1 cellular context compared by ENCODE assay signal in the genomic region with DNA sequence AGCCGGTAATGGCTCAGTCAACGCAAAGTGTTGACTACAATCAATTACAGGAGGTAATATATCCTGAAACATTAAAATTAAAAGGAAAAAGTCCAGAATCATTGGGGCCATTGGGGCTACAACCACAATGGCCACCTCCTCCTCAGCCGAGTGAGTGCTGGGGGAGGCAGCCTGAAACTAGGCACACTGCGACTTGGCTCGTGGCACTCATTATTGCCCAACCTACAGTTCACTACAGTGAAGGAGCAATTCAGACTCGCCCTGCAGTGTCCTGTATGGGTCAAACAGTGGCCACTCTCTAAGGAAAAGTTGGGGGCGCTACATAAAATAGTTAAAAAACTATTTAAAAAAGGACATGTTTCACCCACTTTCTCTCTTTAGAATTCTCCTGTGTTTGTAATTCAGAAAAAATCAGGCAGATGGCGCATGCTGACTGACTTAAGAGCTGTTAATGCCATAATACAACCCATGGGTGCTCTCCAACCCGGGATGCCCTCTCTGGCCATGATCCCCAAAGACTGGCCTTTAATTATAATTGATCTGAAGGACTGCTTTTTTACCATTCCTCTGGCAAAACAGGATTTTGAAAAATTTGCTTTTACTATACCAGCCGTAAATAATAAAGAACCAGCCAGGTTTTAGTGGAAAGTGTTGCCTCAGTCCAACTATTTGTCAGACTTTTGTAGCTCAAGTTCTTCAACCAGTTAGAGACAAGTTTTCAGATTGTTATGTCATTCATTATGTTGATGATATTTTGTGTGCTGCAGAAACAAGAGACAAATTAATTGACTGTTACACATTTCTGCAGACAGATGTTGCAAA.
TF ChIP-seq lines count a peak whose summit lies in the region.

No MANE protein-coding gene starts in this region.

TF ChIP-seq in HepG2, 621 proteins besides CTCF, POLR2A, EP300 and RAD21:
- peak; percentile 80 for TF ChIP-seq STAG1 (CRISPR knock-in tag; IDR thresholded peaks at IDR 0.05)
